8 cellular contexts compared by ENCODE assay signal in the genomic region with DNA sequence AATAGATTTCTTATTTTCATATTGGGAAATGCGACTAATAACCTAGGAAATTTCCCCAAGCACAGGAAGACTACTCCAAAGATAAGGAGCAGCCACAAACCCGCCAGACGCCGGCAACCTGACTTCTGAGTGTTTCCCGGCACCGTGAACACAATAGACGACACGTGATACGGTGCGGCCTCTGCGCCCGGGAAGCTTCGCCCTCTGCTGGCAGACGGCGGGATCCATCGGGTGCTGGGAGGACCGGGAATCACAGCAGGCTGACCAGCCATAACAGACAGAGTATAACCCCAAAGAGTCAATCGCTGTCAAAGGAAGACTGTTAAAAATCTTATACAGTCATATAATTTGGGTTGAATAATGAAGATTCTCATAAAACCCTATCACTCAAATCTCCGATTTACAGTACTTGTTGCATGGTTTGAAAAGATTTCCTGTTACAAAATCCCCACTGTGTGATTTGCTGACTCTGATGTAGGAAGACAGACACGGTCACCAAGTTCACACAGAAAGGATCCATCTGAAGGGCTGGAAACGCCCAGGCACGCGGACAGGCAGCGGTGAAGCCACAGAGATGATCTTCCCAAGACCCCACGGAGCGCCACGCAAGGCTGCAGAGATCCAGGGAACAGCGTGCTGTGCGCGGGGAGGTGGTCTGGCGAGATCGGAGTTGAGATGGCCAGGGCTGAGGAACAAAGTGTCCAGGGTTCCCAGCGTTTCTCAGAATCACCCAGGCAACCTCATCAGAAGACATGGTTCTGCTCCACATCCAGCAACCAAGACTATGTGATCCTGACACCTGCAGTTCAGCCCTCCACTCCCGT.
DNase-seq lines count a peak whose midpoint lies in the region; ATAC-seq and TF ChIP-seq lines count a peak whose summit lies in the region.

No MANE protein-coding gene starts in this region.

- no peaks in the 10 kb centered on the region for H3K27me3 Mint-ChIP-seq in activated CD4-positive, alpha-beta T cell treated with anti-CD3 and anti-CD28 coated beads, Interleukin-2, amount 10 ng/mL, durations not matched to agents 24 days and 14 days

- H3K27me3 ChIP-seq in left lung: no peaks in the 10 kb centered on the region

- no peaks in the 10 kb centered on the region for H3K9me3 Mint-ChIP-seq in activated CD4-positive, alpha-beta T cell treated with anti-CD3 and anti-CD28 coated beads, Interleukin-2, amount 10 ng/mL, durations not matched to agents 24 days and 14 days

- H3K36me3 ChIP-seq in left lung: peaks cover 0 to 9% of the 10 kb centered on the region in 2 donors

- ATAC-seq in GM19043 (IDR thresholded peaks at IDR 0.05; ENCODE audit: low read depth, unreplicated experiment): peak; percentile 94
- peak; percentile 100 for ATAC-seq in HG03342 (IDR thresholded peaks at IDR 0.05; ENCODE audit: unreplicated experiment)
- ATAC-seq in left lung: peak; percentile 99

- H3K36me3 Mint-ChIP-seq in activated CD4-positive, alpha-beta T cell treated with anti-CD3 and anti-CD28 coated beads, Interleukin-2, amount 10 ng/mL, durations not matched to agents 24 days and 14 days (ENCODE audit: low read depth): peaks cover 3% of the 10 kb centered on the region

- DNase-seq in AG20443 (ENCODE audit: low spot score): peak; percentile 96
- DNase-seq in NCI-H345 (lab: John Stamatoyannopoulos, UW): peak; percentile 90
- peak; percentile 93 for DNase-seq in activated CD4-positive, alpha-beta T cell treated with anti-CD3 and anti-CD28 coated beads, Interleukin-2, amount 10 ng/mL, durations not matched to agents 24 days and 14 days
- DNase-seq in coronary artery (ENCODE audit: low spot score): peak; percentile 82
- peak; percentile 88 to 97 for DNase-seq in left lung
- peak; percentile 79 for DNase-seq in stimulated activated CD4-positive, alpha-beta T cell treated with anti-CD3 and anti-CD28 coated beads, Interleukin-4, amount 100 ng/mL, for 1 hour

- H3K4me1 ChIP-seq in left lung: peaks cover 6 to 12% of the 10 kb centered on the region in 2 donors

- H3K27ac ChIP-seq in coronary artery: no peak overlapping the region
- H3K27ac ChIP-seq in left lung: peak overlapping the region in 1 of 2 donors; percentile 33

- no peaks in the 10 kb centered on the region for H3K9me3 ChIP-seq in left lung

- H3K27ac Mint-ChIP-seq in activated CD4-positive, alpha-beta T cell treated with anti-CD3 and anti-CD28 coated beads, Interleukin-2, amount 10 ng/mL, durations not matched to agents 24 days and 14 days: peak overlapping the region; percentile 49

- H3K4me3 ChIP-seq in coronary artery (peak overlapping the region; percentile 54), left lung (peak overlapping the region; percentile 8 to 13)

- H3K4me3 Mint-ChIP-seq in activated CD4-positive, alpha-beta T cell treated with anti-CD3 and anti-CD28 coated beads, Interleukin-2, amount 10 ng/mL, durations not matched to agents 24 days and 14 days: peak overlapping the region; percentile 34

- TF ChIP-seq CTCF in coronary artery (IDR thresholded peaks at IDR 0.05) (peak; percentile 82), left lung (IDR thresholded peaks at IDR 0.05) (peak; percentile 86 to 94)

- intact Hi-C loops in activated CD4-positive, alpha-beta T cell treated with anti-CD3 and anti-CD28 coated beads, Interleukin-2, amount 10 ng/mL, durations not matched to agents 24 days and 14 days (cut with micrococcal nuclease): loop anchor here (1.0 to 10.0 kb wide), 5 partner anchors 80 to 459 kb away; no protein-coding TSS in a partner anchor
- intact Hi-C loops in left lung (cut with DNase I): no loop called here

- peaks cover 7% of the 10 kb centered on the region for H3K4me1 Mint-ChIP-seq in activated CD4-positive, alpha-beta T cell treated with anti-CD3 and anti-CD28 coated beads, Interleukin-2, amount 10 ng/mL, durations not matched to agents 24 days and 14 days
